Comparison of ENCODE assay signal across 1 cellular context in genomic region chr9:136726631-136727191, GRCh38.
TF ChIP-seq lines count a peak whose summit lies in the region.

No MANE protein-coding gene starts in this region.

TF ChIP-seq in HepG2, 621 proteins besides CTCF, POLR2A, EP300 and RAD21:
- peak; percentile 50 for TF ChIP-seq XRCC5 (optimal IDR thresholded peaks at IDR 0.05; ENCODE audit: low read length)
- peak; percentile 15; the same call in 1 of the 2 replicates for TF ChIP-seq SMC3 (IDR thresholded peaks at IDR 0.05; ENCODE audit: low read length)
- 0 out of 2 replicates have a peak, but pooled peaks have one; percentile 7 for TF ChIP-seq ZNF687 (CRISPR knock-in tag; IDR thresholded peaks at IDR 0.05)
- 0 out of 2 replicates have a peak, but pooled peaks have one; percentile 1 for TF ChIP-seq ZFP91 (CRISPR knock-in tag; IDR thresholded peaks at IDR 0.05; ENCODE audit: borderline replicate concordance)
- TF ChIP-seq KAT7 (CRISPR knock-in tag; IDR thresholded peaks at IDR 0.05; ENCODE audit: borderline replicate concordance), result 0 out of 2 replicates have a peak, but pooled peaks have one; percentile 37
- TF ChIP-seq ZFX (CRISPR knock-in tag; IDR thresholded peaks at IDR 0.05; ENCODE audit: low read depth), result peak; percentile 24; the same call in 1 of the 2 replicates
- TF ChIP-seq ZBED4 (CRISPR knock-in tag; IDR thresholded peaks at IDR 0.05; ENCODE audit: borderline replicate concordance), result 0 out of 2 replicates have a peak, but pooled peaks have one; percentile 28
- peak; percentile 67 to 73; a peak in 2 of 4 replicates for TF ChIP-seq HMGXB4 (CRISPR knock-in tag; IDR thresholded peaks at IDR 0.05; ENCODE audit: borderline replicate concordance in 1 of 2, low read depth in 1 of 2)
- no peak for TF ChIP-seq KDM3A (CRISPR knock-in tag; IDR thresholded peaks at IDR 0.05; ENCODE audit: low read depth)
- no peak for TF ChIP-seq ZNF557 (CRISPR knock-in tag; IDR thresholded peaks at IDR 0.05)
- TF ChIP-seq SRY (CRISPR knock-in tag; IDR thresholded peaks at IDR 0.05), result no peak
- TF ChIP-seq ZSCAN29 (CRISPR knock-in tag; conservative IDR thresholded peaks at IDR 0.05), result peak; percentile 98
- peak; percentile 55 for TF ChIP-seq U2AF1 (optimal IDR thresholded peaks at IDR 0.05; ENCODE audit: low read depth, low read length)
- no peak for TF ChIP-seq ZNF496 (CRISPR knock-in tag; IDR thresholded peaks at IDR 0.05; ENCODE audit: insufficient replicate concordance)
- TF ChIP-seq KAT8 (CRISPR knock-in tag; IDR thresholded peaks at IDR 0.05), result no peak
- TF ChIP-seq UBTF (CRISPR knock-in tag; IDR thresholded peaks at IDR 0.05), result 0 out of 2 replicates have a peak, but pooled peaks have one; percentile 5
- TF ChIP-seq MAX (IDR thresholded peaks at IDR 0.05), result 0 out of 2 replicates have a peak, but pooled peaks have one; percentile 15
- TF ChIP-seq SAP130 (CRISPR knock-in tag; IDR thresholded peaks at IDR 0.05; ENCODE audit: low read depth), result peak; percentile 65
